In the genomic region with DNA sequence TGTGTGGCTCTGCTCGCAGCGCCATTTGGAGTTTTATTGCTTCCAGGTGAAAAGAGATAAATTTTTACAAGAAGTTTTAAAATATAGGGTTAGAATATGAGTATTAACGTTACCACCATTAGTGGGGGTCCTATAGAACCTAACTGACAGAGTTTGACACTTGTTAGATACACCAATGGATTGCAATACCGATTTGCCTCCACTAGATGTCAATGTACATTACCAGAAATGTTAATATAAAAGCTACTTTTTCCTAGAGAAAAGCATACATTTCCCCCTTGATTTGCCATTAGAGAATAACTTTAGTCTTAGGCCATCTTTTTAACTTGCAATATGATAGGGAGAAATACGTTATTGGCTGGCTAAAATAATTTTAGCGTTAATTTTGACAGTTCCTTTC, we compare ENCODE assay signal across 9 cellular contexts.
DNase-seq lines count a peak whose midpoint lies in the region; ATAC-seq and TF ChIP-seq lines count a peak whose summit lies in the region.
"Had no signal": no experiment of that assay in that cellular context is flagged by ENCODE, and none has a peak within 500 bp of the region (broad histone marks: within the 10 kb centered on the region; RNA-seq: fewer than 3 reads in every experiment).

No MANE protein-coding gene starts in this region.

- H3K36me3 Mint-ChIP-seq in activated naive CD8-positive, alpha-beta T cell treated with anti-CD3 and anti-CD28 coated beads for 36 hours = no peaks in the 10 kb centered on the region

- DNase-seq in AG09319 (ENCODE audit: extremely low read depth, low read depth) (no peak), HAP-1 (ENCODE audit: low spot score in 2 of 2) (peak; percentile 49 to 74), SKM-1 (lab: John Stamatoyannopoulos, UW; ENCODE audit: unreplicated experiment) (peak; percentile 0), iPS-NIHi7 (ENCODE audit: extremely low spot score) (peak; percentile 18)
- no peak for DNase-seq in activated naive CD8-positive, alpha-beta T cell treated with anti-CD3 and anti-CD28 coated beads for 36 hours
- DNase-seq in stimulated activated CD4-positive, alpha-beta T cell treated with anti-CD3 and anti-CD28 coated beads, Interleukin-4, amount 100 ng/mL, for 24 hours = no peak
- DNase-seq: activated T-cell treated with anti-CD3 and anti-CD28 coated beads, Interleukin-2, amount 50 U/mL, for 1 hour had no signal

- H3K27me3 ChIP-seq in HAP-1 (ENCODE audit: low read depth) = no peaks in the 10 kb centered on the region

- ATAC-seq in HG02610 (IDR thresholded peaks at IDR 0.05; ENCODE audit: unreplicated experiment) (no peak), HG03439 (IDR thresholded peaks at IDR 0.05; ENCODE audit: unreplicated experiment) (no peak)

- H3K4me3 ChIP-seq in HAP-1 = no peak overlapping the region

- no peak overlapping the region for H3K4me3 Mint-ChIP-seq in activated naive CD8-positive, alpha-beta T cell treated with anti-CD3 and anti-CD28 coated beads for 36 hours

- TF ChIP-seq CTCF in AG09319 (IDR thresholded peaks at IDR 0.05; ENCODE audit: low read depth, low read length) = peak; percentile 55

- 0 out of 2 replicates have a peak, but pooled peaks cover 2% of the 10 kb centered on the region for H3K4me1 ChIP-seq in HAP-1

- H3K27me3 Mint-ChIP-seq in activated naive CD8-positive, alpha-beta T cell treated with anti-CD3 and anti-CD28 coated beads for 36 hours = no peaks in the 10 kb centered on the region

- in situ Hi-C loops in HAP-1 (cut with MboI; ENCODE audit: low sequenced_read_pairs) = no loop called here

- no peaks in the 10 kb centered on the region for H3K9me3 ChIP-seq in HAP-1

- H3K4me1 Mint-ChIP-seq in activated naive CD8-positive, alpha-beta T cell treated with anti-CD3 and anti-CD28 coated beads for 36 hours = no peaks in the 10 kb centered on the region

- H3K9me3 Mint-ChIP-seq in activated naive CD8-positive, alpha-beta T cell treated with anti-CD3 and anti-CD28 coated beads for 36 hours = no peaks in the 10 kb centered on the region

- H3K36me3 ChIP-seq in HAP-1 (replicated peaks) = no peaks in the 10 kb centered on the region

- H3K27ac Mint-ChIP-seq in activated naive CD8-positive, alpha-beta T cell treated with anti-CD3 and anti-CD28 coated beads for 36 hours = no peak overlapping the region

Comparison
In these comparisons a context has a peak if more than half of its experiments do, and no peak if none do; other contexts are left out.
1. DNase-seq: peak in HAP-1 (2 of 2), SKM-1 (single experiment) and iPS-NIHi7 (single experiment); none in AG09319 (single experiment), activated naive CD8-positive, alpha-beta T cell treated with anti-CD3 and anti-CD28 coated beads for 36 hours (single experiment) and stimulated activated CD4-positive, alpha-beta T cell treated with anti-CD3 and anti-CD28 coated beads, Interleukin-4, amount 100 ng/mL, for 24 hours (single experiment).